ENCODE assay signal across 1 cellular context in genomic region chr16:22030087-22030812, GRCh38.
TF ChIP-seq lines count a peak whose summit lies in the region.

No MANE protein-coding gene starts in this region.

TF ChIP-seq in HepG2, 621 proteins besides CTCF, POLR2A, EP300 and RAD21 (continued from another document and continues in another):
- TF ChIP-seq ARID4A (CRISPR knock-in tag; IDR thresholded peaks at IDR 0.05; ENCODE audit: borderline replicate concordance) (peak; percentile 34; the same call in 1 of the 2 replicates), HMGXB3 (CRISPR knock-in tag; IDR thresholded peaks at IDR 0.05; ENCODE audit: borderline replicate concordance) (no peak), HOXA5 (CRISPR knock-in tag; IDR thresholded peaks at IDR 0.05) (no peak), AHDC1 (CRISPR knock-in tag; IDR thresholded peaks at IDR 0.05; ENCODE audit: borderline replicate concordance) (no peak), ZNF253 (CRISPR knock-in tag; IDR thresholded peaks at IDR 0.05; ENCODE audit: borderline replicate concordance) (no peak), E2F2 (CRISPR knock-in tag; IDR thresholded peaks at IDR 0.05; ENCODE audit: borderline replicate concordance) (no peak), NR2F6 (IDR thresholded peaks at IDR 0.05) (peak; percentile 50; the same call in 1 of the 2 replicates), NR2F6 (CRISPR knock-in tag; IDR thresholded peaks at IDR 0.05) (peak; percentile 60), ZNF850 (CRISPR knock-in tag; conservative IDR thresholded peaks at IDR 0.05) (no peak), ZBTB8A (CRISPR knock-in tag; IDR thresholded peaks at IDR 0.05; ENCODE audit: borderline replicate concordance, low read depth) (no peak), FOXA1 (IDR thresholded peaks at IDR 0.05) (no peak), FOXA1 (CRISPR knock-in tag; IDR thresholded peaks at IDR 0.05) (peak; percentile 12; the same call in 1 of the 2 replicates), ZNF652 (CRISPR knock-in tag; IDR thresholded peaks at IDR 0.05; ENCODE audit: borderline replicate concordance, low read depth) (peak; percentile 44; the same call in 1 of the 2 replicates), TSC22D2 (CRISPR knock-in tag; IDR thresholded peaks at IDR 0.05; ENCODE audit: borderline replicate concordance) (no peak), ZEB1 (IDR thresholded peaks at IDR 0.05; ENCODE audit: insufficient replicate concordance, low read depth) (peak; percentile 58), REXO4 (CRISPR knock-in tag; IDR thresholded peaks at IDR 0.05; ENCODE audit: borderline replicate concordance) (no peak), GATAD1 (CRISPR knock-in tag; IDR thresholded peaks at IDR 0.05) (no peak), YEATS2 (CRISPR knock-in tag; IDR thresholded peaks at IDR 0.05; ENCODE audit: borderline replicate concordance) (peak; percentile 12; the same call in 1 of the 2 replicates), KMT2B (CRISPR knock-in tag; IDR thresholded peaks at IDR 0.05) (peak; percentile 44), FOXC1 (CRISPR knock-in tag; IDR thresholded peaks at IDR 0.05; ENCODE audit: borderline replicate concordance) (no peak), ZNF234 (CRISPR knock-in tag; conservative IDR thresholded peaks at IDR 0.05) (no peak), NR3C1 (CRISPR knock-in tag; IDR thresholded peaks at IDR 0.05) (no peak), ADNP (CRISPR knock-in tag; IDR thresholded peaks at IDR 0.05) (no peak), ZNF629 (CRISPR knock-in tag; conservative IDR thresholded peaks at IDR 0.05) (no peak), ZNF260 (CRISPR knock-in tag; IDR thresholded peaks at IDR 0.05; ENCODE audit: borderline replicate concordance, low read depth) (no peak), ZNF382 (CRISPR knock-in tag; IDR thresholded peaks at IDR 0.05; ENCODE audit: borderline replicate concordance) (no peak), ZNF841 (CRISPR knock-in tag; IDR thresholded peaks at IDR 0.05; ENCODE audit: borderline replicate concordance) (0 out of 2 replicates have a peak, but pooled peaks have one; percentile 13), SOX6 (IDR thresholded peaks at IDR 0.05) (no peak), SOX6 (CRISPR knock-in tag; IDR thresholded peaks at IDR 0.05) (peak; percentile 47; the same call in 1 of the 2 replicates), CREBL2 (CRISPR knock-in tag; IDR thresholded peaks at IDR 0.05; ENCODE audit: borderline replicate concordance) (no peak), TEAD3 (CRISPR knock-in tag; optimal IDR thresholded peaks at IDR 0.05; ENCODE audit: borderline replicate concordance) (peak; percentile 50), IRF2 (CRISPR knock-in tag; IDR thresholded peaks at IDR 0.05) (no peak; the same call in 1 of the 2 replicates), ELF1 (CRISPR knock-in tag; IDR thresholded peaks at IDR 0.05) (0 out of 2 replicates have a peak, but pooled peaks have one; percentile 1), JUND (CRISPR knock-in tag; IDR thresholded peaks at IDR 0.05) (no peak), FOSL1 (CRISPR knock-in tag; IDR thresholded peaks at IDR 0.05; ENCODE audit: borderline replicate concordance) (no peak), ZBTB42 (CRISPR knock-in tag; IDR thresholded peaks at IDR 0.05) (0 out of 2 replicates have a peak, but pooled peaks have one; percentile 11), CREM (IDR thresholded peaks at IDR 0.05) (peak; percentile 41; the same call in 1 of the 2 replicates), CREM (CRISPR knock-in tag; IDR thresholded peaks at IDR 0.05) (no peak), CEBPZ (IDR thresholded peaks at IDR 0.05; ENCODE audit: low read length) (no peak)
